Comparison of ENCODE assay signal across 24 cellular contexts in the genomic region with DNA sequence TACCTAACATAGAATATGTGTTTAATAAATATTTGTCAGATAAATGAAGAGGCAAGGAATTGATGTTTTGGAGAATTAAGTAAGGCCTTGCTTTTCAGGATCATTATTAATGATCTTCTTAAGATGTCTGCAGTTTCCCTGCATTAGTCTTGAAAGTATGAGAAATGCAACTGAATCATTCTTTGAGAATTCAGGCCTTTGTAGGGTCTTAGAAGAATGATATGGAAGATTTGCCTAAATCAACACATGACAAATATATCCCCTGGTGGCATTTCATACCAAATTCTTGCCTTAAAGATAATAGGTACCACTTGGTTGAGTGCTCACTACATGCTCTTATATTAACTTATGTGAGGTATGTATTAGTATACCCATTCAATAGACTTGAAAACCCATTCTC. TPM values are rescaled to one million over a fixed set of nuclear protein-coding genes. Genes with fewer than 3 reads are reported as not detected.
DNase-seq lines count a peak whose midpoint lies in the region; ATAC-seq, FAIRE-seq and TF ChIP-seq lines count a peak whose summit lies in the region.
"Had no signal": no experiment of that assay in that cellular context is flagged by ENCODE, and none has a peak within 500 bp of the region (broad histone marks: within the 10 kb centered on the region; RNA-seq: fewer than 3 reads in every experiment).

No MANE protein-coding gene starts in this region.

- peaks cover 71% of the 10 kb centered on the region for H3K4me1 Mint-ChIP-seq in HFFc6 (ENCODE audit: low read depth)
- peaks cover 8% of the 10 kb centered on the region for H3K4me1 Mint-ChIP-seq in astrocyte (ENCODE audit: low read depth, unreplicated experiment)
- H3K4me1 Mint-ChIP-seq in CD8-positive, alpha-beta T cell (ENCODE audit: low read depth), result no peaks in the 10 kb centered on the region

- H3K9ac ChIP-seq in astrocyte (ENCODE audit: low read length) (no peak overlapping the region), mesenchymal stem cell (ENCODE audit: low read length) (no peak overlapping the region)

- peaks cover 52% of the 10 kb centered on the region for H3K4me1 ChIP-seq in ACC112 (ENCODE audit: control insufficient read depth, insufficient read depth, low read length, unreplicated experiment)
- H3K4me1 ChIP-seq in astrocyte (ENCODE audit: insufficient read depth, low read length), result peaks cover 10% of the 10 kb centered on the region
- H3K4me1 ChIP-seq in mesenchymal stem cell (ENCODE audit: control insufficient read depth, insufficient read depth, low read depth, low read length), result peaks cover 4% of the 10 kb centered on the region
- H3K4me1 ChIP-seq in CD8-positive, alpha-beta T cell (ENCODE audit: insufficient read depth, low read length), result no peaks in the 10 kb centered on the region
- H3K4me1 ChIP-seq in vagina, result no peaks in the 10 kb centered on the region

- TF ChIP-seq CTCF in HFFc6 (IDR thresholded peaks at IDR 0.05) (no peak), astrocyte (IDR thresholded peaks at IDR 0.05; ENCODE audit: insufficient read depth, low read depth, low read length) (no peak), vagina (IDR thresholded peaks at IDR 0.05) (no peak)
- no peak for TF ChIP-seq CTCF in CD8-positive, alpha-beta T cell (IDR thresholded peaks at IDR 0.05)

- H2BK12ac ChIP-seq in mesenchymal stem cell (ENCODE audit: low read length in 2 of 2), result no peak overlapping the region

- no peak overlapping the region for H2BK120ac ChIP-seq in mesenchymal stem cell (ENCODE audit: low read depth, low read length)

- no peaks in the 10 kb centered on the region for H3K27me3 ChIP-seq in ACC112 (ENCODE audit: insufficient read depth, low read length)
- H3K27me3 ChIP-seq in astrocyte (ENCODE audit: insufficient read depth, low read length), result no peaks in the 10 kb centered on the region
- no peaks in the 10 kb centered on the region for H3K27me3 ChIP-seq in mesenchymal stem cell (ENCODE audit: control insufficient read depth in 1 of 2, insufficient read depth in 1 of 2, low read length in 2 of 2)
- H3K27me3 ChIP-seq in CD8-positive, alpha-beta T cell (ENCODE audit: insufficient read depth, low read length), result no peaks in the 10 kb centered on the region
- H3K27me3 ChIP-seq in vagina, result no peaks in the 10 kb centered on the region
- H3K27me3 ChIP-seq: SJCRH30 had no signal

- H3K27ac ChIP-seq in ACC112 (ENCODE audit: low read depth, low read length) (peak overlapping the region; percentile 66), astrocyte (ENCODE audit: low read depth, low read length) (peak overlapping the region; percentile 20), mesenchymal stem cell (ENCODE audit: low read length, poor library complexity, severe bottlenecking) (peak overlapping the region; percentile 38), vagina (no peak overlapping the region)
- no peak overlapping the region for H3K27ac ChIP-seq in CD8-positive, alpha-beta T cell (ENCODE audit: low read depth, low read length)
- H3K27ac ChIP-seq: SJCRH30 had no signal

- H3K9me3 Mint-ChIP-seq in HFFc6 (no peaks in the 10 kb centered on the region), astrocyte (ENCODE audit: unreplicated experiment) (no peaks in the 10 kb centered on the region)
- H3K9me3 Mint-ChIP-seq in CD8-positive, alpha-beta T cell, result no peaks in the 10 kb centered on the region

- H3K4me3 Mint-ChIP-seq in HFFc6 (no peak overlapping the region), astrocyte (ENCODE audit: unreplicated experiment) (no peak overlapping the region)
- H3K4me3 Mint-ChIP-seq in CD8-positive, alpha-beta T cell, result no peak overlapping the region

- peak; percentile 72 for FAIRE-seq in astrocyte (lab: Jason Lieb, UNC)
- FAIRE-seq: G401.6, K562 had no signal

- no peak overlapping the region for H3K18ac ChIP-seq in mesenchymal stem cell (ENCODE audit: low read depth in 1 of 2, low read length in 2 of 2)

- intact Hi-C loops in CD8-positive, alpha-beta T cell (cut with DNase I, micrococcal nuclease), result no loop called here
- intact Hi-C loops in vagina (cut with DNase I), result no loop called here

- H3K4ac ChIP-seq in mesenchymal stem cell (ENCODE audit: low read depth in 1 of 2, low read length in 2 of 2), result no peak overlapping the region

- H3K27me3 Mint-ChIP-seq in HFFc6 (ENCODE audit: insufficient read depth), result no peaks in the 10 kb centered on the region; the same call in 1 of the 2 replicates
- H3K27me3 Mint-ChIP-seq in astrocyte (ENCODE audit: low read depth, unreplicated experiment), result no peaks in the 10 kb centered on the region
- peaks cover 11% of the 10 kb centered on the region for H3K27me3 Mint-ChIP-seq in CD8-positive, alpha-beta T cell (ENCODE audit: low read depth)

- H4K91ac ChIP-seq in mesenchymal stem cell (ENCODE audit: low read length), result no peak overlapping the region

- H3K79me2 ChIP-seq in ACC112 (ENCODE audit: control insufficient read depth, insufficient read depth, low read length, unreplicated experiment) (no peaks in the 10 kb centered on the region), astrocyte (ENCODE audit: insufficient read depth, low read length) (no peaks in the 10 kb centered on the region)

- no peaks in the 10 kb centered on the region for H4K20me1 ChIP-seq in astrocyte (ENCODE audit: insufficient read depth, low read length)

- H2BK15ac ChIP-seq in mesenchymal stem cell (ENCODE audit: low read depth, poor library complexity, severe bottlenecking), result no peak overlapping the region

- no peak for DNase-seq in HFFc6
- DNase-seq in astrocyte (ENCODE audit: low read depth), result peak; percentile 50
- DNase-seq in mesenchymal stem cell, result no peak
- DNase-seq in CD8-positive, alpha-beta T cell, result no peak
- no peak for DNase-seq in vagina (ENCODE audit: extremely low spot score in 2 of 2)
- DNase-seq: 8988T, DMS153, DND-41, GOT3, Kasumi-1, MV-4-11, NCI-H1105 treated with DMSO at 0.1 percent for 48 hours, NCI-H146, NCI-H1930, NCI-H2107, NCI-H524 treated with DMSO at 0.1 percent for 48 hours, NCI-H774, SJCRH30 had no signal

- peak overlapping the region; percentile 57 for H2BK5ac ChIP-seq in mesenchymal stem cell (ENCODE audit: low read depth, low read length, poor library complexity, severe bottlenecking)

- H3K36me3 ChIP-seq in ACC112 (ENCODE audit: insufficient read depth, low read length), result no peaks in the 10 kb centered on the region
- H3K36me3 ChIP-seq in astrocyte (ENCODE audit: insufficient read depth, low read length), result no peaks in the 10 kb centered on the region
- no peaks in the 10 kb centered on the region for H3K36me3 ChIP-seq in mesenchymal stem cell (ENCODE audit: control insufficient read depth in 1 of 2, insufficient read depth in 2 of 2, low read depth in 1 of 2, low read length in 2 of 2)
- no peaks in the 10 kb centered on the region for H3K36me3 ChIP-seq in CD8-positive, alpha-beta T cell (ENCODE audit: insufficient read depth, low read length)
- H3K36me3 ChIP-seq in vagina, result no peaks in the 10 kb centered on the region
- H3K36me3 ChIP-seq: HAP-1, SJCRH30 had no signal

- H2AFZ ChIP-seq in ACC112 (ENCODE audit: low read length, unreplicated experiment), result peak overlapping the region; percentile 86
- H2AFZ ChIP-seq in astrocyte (ENCODE audit: low read depth, low read length), result no peak overlapping the region
- H2AFZ ChIP-seq in mesenchymal stem cell (ENCODE audit: low read depth, low read length), result no peak overlapping the region

- POLR2A ChIA-PET in CD8-positive, alpha-beta T cell (lab: Charles Lee), result no interaction called here

- no peak for ATAC-seq in HG02571 (IDR thresholded peaks at IDR 0.05; ENCODE audit: unreplicated experiment)
- ATAC-seq in CD8-positive, alpha-beta T cell, result no peak
- no peak for ATAC-seq in HG03354 (IDR thresholded peaks at IDR 0.05; ENCODE audit: poor library complexity, severe bottlenecking, unreplicated experiment)

- H3K23ac ChIP-seq in mesenchymal stem cell (ENCODE audit: low read length in 2 of 2), result no peak overlapping the region

- H2AK5ac ChIP-seq in mesenchymal stem cell (ENCODE audit: low read length, severe bottlenecking), result no peak overlapping the region

- H3K27ac Mint-ChIP-seq in HFFc6 (peak overlapping the region; percentile 50; the same call in 1 of the 2 replicates), astrocyte (ENCODE audit: unreplicated experiment) (no peak overlapping the region)
- H3K27ac Mint-ChIP-seq in CD8-positive, alpha-beta T cell, result no peak overlapping the region

- H3K4me2 ChIP-seq in astrocyte (ENCODE audit: low read length), result peak overlapping the region; percentile 37
- no peak overlapping the region for H3K4me2 ChIP-seq in mesenchymal stem cell (ENCODE audit: low read length, poor library complexity, severe bottlenecking)

- H4K8ac ChIP-seq in mesenchymal stem cell (ENCODE audit: low read length), result no peak overlapping the region

- H3K4me3 ChIP-seq in ACC112 (ENCODE audit: low read depth, low read length) (no peak overlapping the region), astrocyte (ENCODE audit: insufficient read depth, low read depth, low read length) (no peak overlapping the region), mesenchymal stem cell (ENCODE audit: insufficient read depth in 1 of 2, low read depth in 1 of 2, low read length in 2 of 2) (no peak overlapping the region), vagina (no peak overlapping the region)
- no peak overlapping the region for H3K4me3 ChIP-seq in CD8-positive, alpha-beta T cell (ENCODE audit: low read depth, low read length)
- H3K4me3 ChIP-seq: HAP-1, K562, SJCRH30 had no signal

- H3K36me3 Mint-ChIP-seq in HFFc6 (ENCODE audit: low read depth) (no peaks in the 10 kb centered on the region), astrocyte (ENCODE audit: low read depth, unreplicated experiment) (no peaks in the 10 kb centered on the region)
- no peaks in the 10 kb centered on the region for H3K36me3 Mint-ChIP-seq in CD8-positive, alpha-beta T cell

- H3K79me1 ChIP-seq in mesenchymal stem cell (replicated peaks; ENCODE audit: low read length, poor library complexity, severe bottlenecking), result no peaks in the 10 kb centered on the region

- no peak for TF ChIP-seq POLR2A in vagina (IDR thresholded peaks at IDR 0.05)

- H3K9me3 ChIP-seq in astrocyte (ENCODE audit: insufficient read depth, low read depth, low read length), result no peaks in the 10 kb centered on the region
- no peaks in the 10 kb centered on the region for H3K9me3 ChIP-seq in mesenchymal stem cell (ENCODE audit: control insufficient read depth, low read length)
- H3K9me3 ChIP-seq in CD8-positive, alpha-beta T cell (ENCODE audit: low read length), result no peaks in the 10 kb centered on the region
- H3K9me3 ChIP-seq in vagina, result no peaks in the 10 kb centered on the region
- H3K9me3 ChIP-seq: HAP-1, SJCRH30 had no signal

- CTCF ChIA-PET in CD8-positive, alpha-beta T cell (lab: Charles Lee), result no interaction called here

- H3K14ac ChIP-seq in mesenchymal stem cell (ENCODE audit: low read length in 2 of 2), result no peak overlapping the region

RNA-seq across cellular contexts. Expression of gene TRAM2, which starts 39.4 kb away (rescaled TPM):
- total RNA-seq in HFFc6 (2021; fragmentation: NEBNext Ultra II Directional; extraction: Animal tissue kit (Norgen Biotek cat#: 25700)), result 100 to 1,000 TPM; 191 to 235 (median 215) TPM
- total RNA-seq in astrocyte (88.7 and 93.4 TPM in 2 replicates), vagina (11.0 TPM)
- polyA plus RNA-seq in mesenchymal stem cell (2013, experiment 1 of 2), result 133 TPM
- polyA plus RNA-seq in mesenchymal stem cell (2013, experiment 2 of 2), result 130 TPM
- 1 to 10 TPM; 4.6 to 4.9 TPM for total RNA-seq in CD8-positive, alpha-beta T cell

RNA-seq across cellular contexts. Expression of gene TMEM14A, which starts 54.6 kb away (rescaled TPM):
- 10 to 100 TPM; 36.3 to 48.0 (median 45.0) TPM for total RNA-seq in HFFc6 (2021; fragmentation: NEBNext Ultra II Directional; extraction: Animal tissue kit (Norgen Biotek cat#: 25700))
- total RNA-seq in astrocyte (26.1 and 29.7 TPM in 2 replicates), vagina (16.9 TPM)
- polyA plus RNA-seq in mesenchymal stem cell (2013, experiment 1 of 2), result 28.7 TPM
- 32.6 TPM for polyA plus RNA-seq in mesenchymal stem cell (2013, experiment 2 of 2)
- total RNA-seq in CD8-positive, alpha-beta T cell, result 1 to 10 TPM; 1.7 to 1.8 TPM

Comparison
In these comparisons a context has a peak if more than half of its experiments do, and no peak if none do; other contexts are left out.
1. H3K27ac ChIP-seq: peak in ACC112 (single experiment), astrocyte (single experiment) and mesenchymal stem cell (single experiment); none in CD8-positive, alpha-beta T cell (single experiment) and vagina (single experiment).